ENCODE assay signal across 9 cellular contexts in the genomic region with DNA sequence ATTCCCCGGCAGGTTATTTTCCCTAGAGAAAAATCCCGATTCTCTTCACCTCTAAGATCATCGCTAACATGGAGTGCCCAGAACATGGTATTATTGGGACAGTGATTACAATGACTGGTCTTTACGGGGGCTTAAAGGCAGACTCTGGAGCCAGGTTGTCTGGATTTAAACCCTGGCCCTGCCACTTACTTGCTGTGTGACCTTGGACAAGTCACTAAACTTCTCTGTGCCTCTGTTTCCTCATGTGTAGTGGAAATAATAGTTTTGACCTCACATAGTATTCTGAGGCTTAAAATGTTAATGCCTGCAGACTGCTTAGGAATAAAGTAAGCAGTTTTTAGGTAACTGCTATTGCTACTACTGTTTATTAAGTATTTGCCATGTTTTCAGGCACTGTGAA. TPM values are rescaled to one million over a fixed set of nuclear protein-coding genes. Genes with fewer than 3 reads are reported as not detected.
"Had no signal": no experiment of that assay in that cellular context is flagged by ENCODE, and none has a peak within 500 bp of the region (broad histone marks: within the 10 kb centered on the region; RNA-seq: fewer than 3 reads in every experiment).

No MANE protein-coding gene starts in this region.

- H3K4me3 ChIP-seq: GM23338 had no signal

- ATAC-seq: GM23338 had no signal

- H3K4me2 ChIP-seq: GM23338 had no signal

- H2AFZ ChIP-seq: GM23338 had no signal

- FAIRE-seq: H1, H54, HTR-8/SVneo had no signal

- DNase-seq: H9, HCEC 1CT, HFFc6, KG1 had no signal

RNA-seq across cellular contexts. Expression of a gene that starts 4.4 kb away (rescaled TPM):
- total RNA-seq: HFFc6 had no signal
- polyA plus RNA-seq: IgD-negative memory B cell had no signal
